9 cellular contexts compared by ENCODE assay signal in the genomic region with DNA sequence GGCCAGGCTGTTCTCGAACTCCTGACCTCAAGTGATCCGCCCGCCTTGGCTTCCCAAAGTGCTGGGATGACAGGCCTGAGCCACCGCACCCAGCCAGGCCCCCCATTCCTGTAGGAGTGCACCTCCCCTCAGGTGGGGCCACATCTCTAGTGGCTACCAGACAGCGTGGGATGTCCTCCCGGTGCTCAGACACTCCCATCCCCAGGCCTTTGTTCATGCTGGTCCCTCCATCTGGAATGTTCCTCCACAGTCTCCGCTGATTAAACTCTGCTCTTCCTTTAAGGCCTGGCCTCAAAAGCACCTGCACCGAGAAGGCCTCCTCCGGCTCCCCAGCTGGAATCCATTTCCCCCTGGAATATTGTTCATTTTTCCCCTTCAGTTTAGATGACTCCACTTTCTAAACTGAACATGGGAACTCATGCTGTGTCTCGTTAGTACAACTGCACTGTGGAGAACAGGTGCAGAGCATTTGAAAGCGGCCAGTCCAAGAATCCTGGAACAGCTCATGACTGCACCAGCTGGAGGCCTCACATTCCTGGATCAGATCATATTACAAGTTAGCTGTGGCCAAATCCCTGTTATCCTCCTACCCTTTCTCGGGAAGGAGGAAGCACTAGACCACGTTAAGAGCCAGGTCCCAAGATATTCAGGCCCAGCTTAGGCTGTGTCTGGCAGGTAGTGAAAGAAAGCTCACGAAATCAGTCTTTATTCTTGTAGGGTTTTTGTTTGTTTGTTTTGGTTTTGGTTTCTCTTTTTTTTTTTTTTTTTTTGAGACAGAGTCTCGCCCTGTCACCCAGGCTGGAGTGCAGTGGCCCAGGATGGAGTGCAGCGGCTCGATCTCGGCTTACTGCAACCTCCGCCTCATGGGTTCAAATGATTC. TPM values are rescaled to one million over a fixed set of nuclear protein-coding genes. Genes with fewer than 3 reads are reported as not detected.
DNase-seq lines count a peak whose midpoint lies in the region; FAIRE-seq and TF ChIP-seq lines count a peak whose summit lies in the region.
"Had no signal": no experiment of that assay in that cellular context is flagged by ENCODE, and none has a peak within 500 bp of the region (broad histone marks: within the 10 kb centered on the region; RNA-seq: fewer than 3 reads in every experiment).

No MANE protein-coding gene starts in this region.

- H3K9me3 Mint-ChIP-seq in MCF 10A (ENCODE audit: unreplicated experiment) = no peaks in the 10 kb centered on the region

- POLR2A ChIA-PET in MCF 10A (lab: Yijun Ruan, JAX) = interaction anchor here (0.6 to 3.2 kb wide), 10 partner anchors 10 to 1766 kb away, joined by 3 to 29 read pairs (median 3); partner anchors contain the start of gene NUP214

- TF ChIP-seq POLR2A in transverse colon (IDR thresholded peaks at IDR 0.05) = no peak

- intact Hi-C loops in MCF 10A (cut with micrococcal nuclease) (no loop called here), transverse colon (cut with DNase I; ENCODE audit: low total_unique reads) (loop anchor here (5.0 kb wide), 1 partner anchor 1171 kb away; no protein-coding TSS in a partner anchor)

- H3K27me3 ChIP-seq in kidney epithelial cell (ENCODE audit: control insufficient read depth, insufficient read depth, low read length) (no peaks in the 10 kb centered on the region), transverse colon (no peaks in the 10 kb centered on the region)

- H3K36me3 Mint-ChIP-seq in MCF 10A (ENCODE audit: insufficient read depth, unreplicated experiment) = no peaks in the 10 kb centered on the region

- BruUV-seq in MCF 10A (replicated peaks; lab: Mats Ljungman, UMichigan) = no TSS peak

- CTCF ChIA-PET in MCF 10A (lab: Yijun Ruan, JAX) = interaction anchor here (0.6 to 1.7 kb wide), 5 partner anchors 10 to 25 kb away, joined by 3 to 5 read pairs (median 3); no protein-coding TSS in a partner anchor

- no peak for FAIRE-seq in D721Med (lab: Jason Lieb, UNC)
- FAIRE-seq: colon had no signal

- TF ChIP-seq CTCF in D721Med (IDR thresholded peaks at IDR 0.05; ENCODE audit: insufficient read depth, missing control alignments) (no peak), MCF 10A (IDR thresholded peaks at IDR 0.05; ENCODE audit: unreplicated experiment) (no peak), kidney epithelial cell (IDR thresholded peaks at IDR 0.05; ENCODE audit: insufficient read depth, low read length, poor library complexity, severe bottlenecking) (no peak), transverse colon (IDR thresholded peaks at IDR 0.05) (no peak)

- in situ Hi-C loops in transverse colon (cut with MboI; ENCODE audit: low pct_ligation_motif_present in 1 of 4, low pct_unique_long_range_greater_than_20kb in 1 of 4, low sequenced_read_pairs in 3 of 4) = loop anchor here in 1 of 4 donors (25.0 kb wide), 1 partner anchor 354 kb away; the partner anchor contains the start of gene RAPGEF1

- H3K4me3 Mint-ChIP-seq in MCF 10A (ENCODE audit: unreplicated experiment) = no peak overlapping the region

- no peak overlapping the region for H3K4me3 ChIP-seq in kidney epithelial cell (ENCODE audit: low read depth, low read length)
- H3K4me3 ChIP-seq in transverse colon = no peak overlapping the region

- H3K27me3 Mint-ChIP-seq in MCF 10A (ENCODE audit: insufficient read depth, unreplicated experiment) = no peaks in the 10 kb centered on the region

- peaks cover 8% of the 10 kb centered on the region for H3K4me1 Mint-ChIP-seq in MCF 10A (ENCODE audit: insufficient read depth, unreplicated experiment)

- TF ChIP-seq EP300 in transverse colon (IDR thresholded peaks at IDR 0.05; ENCODE audit: low read depth) = no peak

- DNase-seq in D721Med (ENCODE audit: insufficient read length, low spot score) (peak; percentile 54), NCI-H2029 treated with DMSO at 0.1 percent for 48 hours (lab: John Stamatoyannopoulos, UW) (peak; percentile 88), MCF 10A (ENCODE audit: unreplicated experiment) (peak; percentile 82), kidney epithelial cell (ENCODE audit: low read depth) (peak; percentile 76), transverse colon (no peak), T-helper 2 cell (no peak), GOT3 (lab: John Stamatoyannopoulos, UW) (no peak), mesenteric fat pad (ENCODE audit: low spot score) (no peak)

- H3K27ac ChIP-seq in transverse colon = peak overlapping the region; percentile 45 to 65 (median 50)

- H3K4me1 ChIP-seq in transverse colon = peaks cover 0 to 11% (median 8%) of the 10 kb centered on the region in 4 donors

- H3K9me3 ChIP-seq in transverse colon = no peaks in the 10 kb centered on the region

- H3K36me3 ChIP-seq in kidney epithelial cell (ENCODE audit: control insufficient read depth, insufficient read depth, low read length) (no peaks in the 10 kb centered on the region), transverse colon (no peaks in the 10 kb centered on the region)

- 45 to 65% methylated on average over 2 to 19 of the region's 19 CpGs for WGBS in transverse colon (ENCODE audit: low coverage in 1 of 2), 2 donors

- H3K27ac Mint-ChIP-seq in MCF 10A (ENCODE audit: low read depth, unreplicated experiment) = no peak overlapping the region

RNA-seq across cellular contexts. Expression of gene PRRC2B, which starts 10.8 kb away (rescaled TPM):
- total RNA-seq in MCF 10A (2022) = 173 and 186 TPM in 2 replicates
- 158 and 169 TPM in 2 replicates for total RNA-seq in kidney epithelial cell
- 100 to 1,000 TPM in 2 of 4 donors, 10 to 100 TPM in 2; 73.7 to 171 (median 98.9) TPM for total RNA-seq in transverse colon
- total RNA-seq in mesenteric fat pad = 185 TPM

Comparison
In these comparisons a context has a peak if more than half of its experiments do, and no peak if none do; other contexts are left out.
1. DNase-seq: peak in D721Med (single experiment), NCI-H2029 treated with DMSO at 0.1 percent for 48 hours (single experiment), MCF 10A (single experiment) and kidney epithelial cell (single experiment); none in transverse colon (single experiment), T-helper 2 cell (0 of 5), GOT3 (single experiment) and mesenteric fat pad (single experiment).